Comparison of ENCODE assay signal across 20 cellular contexts in genomic region chr1:179012033-179012432, GRCh38.
"Had no signal": no experiment of that assay in that cellular context is flagged by ENCODE, and none has a peak within 500 bp of the region (broad histone marks: within the 10 kb centered on the region; RNA-seq: fewer than 3 reads in every experiment).

No MANE protein-coding gene starts in this region.

- H3K36me3 ChIP-seq: esophagus squamous epithelium, heart left ventricle, neutrophil, ovary, right atrium auricular region, sigmoid colon, stomach, thoracic aorta, transverse colon had no signal

- H3K27ac ChIP-seq: esophagus squamous epithelium, foreskin keratinocyte, heart left ventricle, neutrophil, ovary, right atrium auricular region, sigmoid colon, stomach, thoracic aorta, transverse colon had no signal

- ATAC-seq: foreskin keratinocyte; heart left ventricle; naive thymus-derived CD8-positive, alpha-beta T cell had no signal

- H3K27me3 ChIP-seq: esophagus squamous epithelium, foreskin keratinocyte, heart left ventricle, neutrophil, ovary, right atrium auricular region, sigmoid colon, stomach, transverse colon had no signal

- H3K9me3 ChIP-seq: esophagus squamous epithelium, heart left ventricle, neutrophil, ovary, right atrium auricular region, sigmoid colon, stomach, thoracic aorta, transverse colon had no signal

- DNase-seq: cerebellar nuclear complex; dermis blood vessel endothelial cell; esophagus squamous epithelium; foreskin keratinocyte; heart left ventricle; hippocampal formation; kidney glomerular epithelial cell; mammary epithelial cell; naive thymus-derived CD8-positive, alpha-beta T cell; ovary; sigmoid colon; small intestine; stimulated activated CD4-positive, alpha-beta T cell treated with anti-CD3 and anti-CD28 coated beads, Interleukin-12 subunit alpha, Interleukin-12 subunit beta, amount 100 ng/mL, for 4 hours; stimulated activated naive CD4-positive, alpha-beta T cell; stomach; substantia nigra; transverse colon had no signal

- H3K4me3 ChIP-seq: esophagus squamous epithelium, heart left ventricle, ovary, right atrium auricular region, sigmoid colon, stomach, thoracic aorta, transverse colon had no signal
